8 cellular contexts compared by ENCODE assay signal in genomic region chr14:103563089-103563620, GRCh38. TPM values are rescaled to one million over a fixed set of nuclear protein-coding genes. Genes with fewer than 3 reads are reported as not detected.
DNase-seq lines count a peak whose midpoint lies in the region; ATAC-seq and TF ChIP-seq lines count a peak whose summit lies in the region.

No MANE protein-coding gene starts in this region.

- H3K27ac ChIP-seq in breast epithelium (peak overlapping the region; percentile 97 to 99), lower lobe of right lung (peak overlapping the region; percentile 98), upper lobe of right lung (peak overlapping the region; percentile 97)

- TF ChIP-seq CTCF in breast epithelium (IDR thresholded peaks at IDR 0.05) (peak in 1 of 3 donors; percentile 30), lower lobe of right lung (IDR thresholded peaks at IDR 0.05) (no peak), upper lobe of right lung (IDR thresholded peaks at IDR 0.05) (no peak)

- peak; percentile 69 for DNase-seq in NCI-H1092 treated with DMSO at 0.1 percent for 48 hours (lab: John Stamatoyannopoulos, UW)
- DNase-seq in NCI-H1092 (lab: John Stamatoyannopoulos, UW): no peak
- peak; percentile 62 for DNase-seq in NCI-H526 treated with DMSO at 0.1 percent for 48 hours (lab: John Stamatoyannopoulos, UW)
- no peak for DNase-seq in breast epithelium (ENCODE audit: low spot score in 2 of 2)
- peak; percentile 82 for DNase-seq in lower lobe of right lung
- DNase-seq in upper lobe of right lung: no peak
- DNase-seq in stimulated activated CD4-positive, alpha-beta T cell treated with anti-CD3 and anti-CD28 coated beads, Interleukin-2, amount 100 ng/mL, for 48 hours: no peak

- intact Hi-C loops in breast epithelium (cut with DNase I; ENCODE audit: low total_unique reads) (no loop called here), lower lobe of right lung (cut with DNase I) (no loop called here), upper lobe of right lung (cut with DNase I) (no loop called here)

- H3K27me3 ChIP-seq in breast epithelium: no peaks in the 10 kb centered on the region
- H3K27me3 ChIP-seq in lower lobe of right lung (ENCODE audit: low read depth): no peaks in the 10 kb centered on the region
- H3K27me3 ChIP-seq in upper lobe of right lung: no peaks in the 10 kb centered on the region

- ATAC-seq in HG02798 (IDR thresholded peaks at IDR 0.05; ENCODE audit: poor library complexity, unreplicated experiment): peak; percentile 33
- ATAC-seq in lower lobe of right lung: peak; percentile 80 to 81
- peak; percentile 77 for ATAC-seq in upper lobe of right lung

- peak overlapping the region; percentile 95 to 99 (median 97) for H3K4me3 ChIP-seq in breast epithelium
- H3K4me3 ChIP-seq in lower lobe of right lung: peak overlapping the region; percentile 98
- H3K4me3 ChIP-seq in upper lobe of right lung: peak overlapping the region; percentile 87

- no peak for TF ChIP-seq POLR2A in breast epithelium (IDR thresholded peaks at IDR 0.05)

- H3K9me3 ChIP-seq in breast epithelium (no peaks in the 10 kb centered on the region), lower lobe of right lung (no peaks in the 10 kb centered on the region), upper lobe of right lung (no peaks in the 10 kb centered on the region)

- H3K36me3 ChIP-seq in breast epithelium (no peaks in the 10 kb centered on the region), lower lobe of right lung (peaks cover 33% of the 10 kb centered on the region), upper lobe of right lung (peaks cover 28% of the 10 kb centered on the region)

- H3K4me1 ChIP-seq in breast epithelium (peaks cover 4 to 13% of the 10 kb centered on the region in 2 donors), lower lobe of right lung (peaks cover 61% of the 10 kb centered on the region), upper lobe of right lung (peaks cover 50% of the 10 kb centered on the region)

RNA-seq across cellular contexts. Expression of gene COA8, which starts 0.4 kb away (rescaled TPM):
- total RNA-seq in breast epithelium (10 to 100 TPM; 26.5 to 41.9 (median 27.2) TPM), lower lobe of right lung (33.0 TPM), upper lobe of right lung (29.7 TPM)

RNA-seq across cellular contexts. Expression of gene BAG5, which starts 0.7 kb away (rescaled TPM):
- total RNA-seq in breast epithelium: 10 to 100 TPM; 29.5 to 45.4 (median 38.5) TPM
- total RNA-seq in lower lobe of right lung: 29.8 TPM
- total RNA-seq in upper lobe of right lung: 33.0 TPM

RNA-seq across cellular contexts. Expression of gene TRMT61A, which starts 34.2 kb away (rescaled TPM):
- total RNA-seq in breast epithelium (10 to 100 TPM; 10.7 to 17.7 (median 11.3) TPM), lower lobe of right lung (11.0 TPM), upper lobe of right lung (11.6 TPM)

RNA-seq across cellular contexts. Expression of gene CKB, which starts 40.5 kb away (rescaled TPM):
- total RNA-seq in breast epithelium: 100 to 1,000 TPM in 1 of 3 donors, 10 to 100 TPM in 2; 61.6 to 305 (median 83.2) TPM
- 115 TPM for total RNA-seq in lower lobe of right lung
- 148 TPM for total RNA-seq in upper lobe of right lung

Comparison
In these comparisons a context has a peak if more than half of its experiments do, and no peak if none do; other contexts are left out.
1. DNase-seq: peak in NCI-H1092 treated with DMSO at 0.1 percent for 48 hours (single experiment), NCI-H526 treated with DMSO at 0.1 percent for 48 hours (single experiment) and lower lobe of right lung (single experiment); none in NCI-H1092 (single experiment), breast epithelium (0 of 2), upper lobe of right lung (single experiment) and stimulated activated CD4-positive, alpha-beta T cell treated with anti-CD3 and anti-CD28 coated beads, Interleukin-2, amount 100 ng/mL, for 48 hours (0 of 2).
2. Peak in every context shown above with its lines, with median percentiles within 50 percentile points of each other: ATAC-seq, H3K27ac ChIP-seq and H3K4me3 ChIP-seq.